Comparison of ENCODE assay signal across 16 cellular contexts in the genomic region with DNA sequence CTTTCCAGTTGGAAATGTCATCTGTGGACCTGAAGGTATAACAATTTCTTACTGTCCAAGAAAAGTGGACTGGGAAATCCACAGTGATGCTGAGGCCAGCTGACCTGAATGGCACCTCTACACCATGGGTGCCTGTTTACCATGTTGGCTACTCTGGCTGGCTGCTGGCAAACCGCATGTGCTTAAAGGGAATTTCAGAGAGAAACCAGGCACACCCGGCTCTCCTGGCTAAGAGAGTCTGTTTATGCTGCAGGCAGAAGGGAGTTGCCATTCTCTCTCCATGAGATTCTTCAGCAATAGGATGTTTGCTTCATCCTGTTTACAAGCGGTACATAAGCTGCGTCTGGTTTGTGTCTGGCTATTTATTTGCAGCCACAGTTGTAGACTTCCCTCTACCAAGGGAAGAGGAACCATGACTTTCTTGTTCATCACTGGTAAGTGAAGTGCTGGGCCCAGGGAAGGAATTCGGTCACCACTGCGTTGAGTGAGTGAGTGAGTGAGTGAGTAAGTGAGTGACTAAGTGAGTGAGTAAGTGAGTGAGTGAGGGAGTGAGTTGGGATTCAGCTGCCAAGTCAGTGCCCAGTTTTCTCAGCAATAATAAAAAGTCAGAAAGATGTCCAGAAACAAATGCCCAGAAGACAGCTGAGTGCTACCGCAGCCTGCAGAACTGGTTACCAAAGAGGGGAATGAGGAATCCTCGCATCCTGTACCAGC.
DNase-seq lines count a peak whose midpoint lies in the region; ATAC-seq, FAIRE-seq and TF ChIP-seq lines count a peak whose summit lies in the region.
"Had no signal": no experiment of that assay in that cellular context is flagged by ENCODE, and none has a peak within 500 bp of the region (broad histone marks: within the 10 kb centered on the region; RNA-seq: fewer than 3 reads in every experiment).

No MANE protein-coding gene starts in this region.

- no peaks in the 10 kb centered on the region for H3K9me3 Mint-ChIP-seq in MCF 10A (ENCODE audit: unreplicated experiment)

- POLR2A ChIA-PET in MCF 10A (lab: Yijun Ruan, JAX), result interaction anchor here (1.0 to 1.9 kb wide), 10 partner anchors 34 to 143 kb away, joined by 3 to 9 read pairs (median 4); no protein-coding TSS in a partner anchor

- 27% methylated on average over 8 of the region's 8 CpGs for WGBS in smooth muscle cell (ENCODE audit: low lambda C conversion rate)

- H3K4me3 Mint-ChIP-seq in MCF 10A (ENCODE audit: unreplicated experiment), result peak overlapping the region; percentile 9

- H4K20me1 ChIP-seq in keratinocyte (ENCODE audit: control insufficient read depth, extremely low read depth, insufficient read depth, low read length) (no peaks in the 10 kb centered on the region), smooth muscle cell (ENCODE audit: low read depth) (no peaks in the 10 kb centered on the region)

- peaks cover 26% of the 10 kb centered on the region for H3K4me1 Mint-ChIP-seq in MCF 10A (ENCODE audit: insufficient read depth, unreplicated experiment)

- H3K9me1 ChIP-seq in keratinocyte (ENCODE audit: control insufficient read depth, extremely low read depth, insufficient read depth, low read length), result no peaks in the 10 kb centered on the region

- H3K9me3 ChIP-seq in keratinocyte (ENCODE audit: control insufficient read depth, low read depth, low read length) (no peaks in the 10 kb centered on the region), smooth muscle cell (replicated peaks; ENCODE audit: low read depth) (no peaks in the 10 kb centered on the region)
- H3K9me3 ChIP-seq: body of pancreas, tibial nerve had no signal

- TF ChIP-seq CTCF in MCF 10A (IDR thresholded peaks at IDR 0.05; ENCODE audit: unreplicated experiment) (no peak), keratinocyte (optimal IDR thresholded peaks at IDR 0.05 in 1 of 3, IDR thresholded peaks at IDR 0.05 in 1 of 3, conservative IDR thresholded peaks at IDR 0.05 in 1 of 3; ENCODE audit: extremely low read depth in 1 of 3, insufficient read depth in 2 of 3, low read length in 3 of 3) (no peak), smooth muscle cell (IDR thresholded peaks at IDR 0.05; ENCODE audit: borderline replicate concordance, insufficient read depth, poor library complexity, severe bottlenecking) (no peak)

- no peak overlapping the region for H2AFZ ChIP-seq in keratinocyte (ENCODE audit: control insufficient read depth, low read length)
- H2AFZ ChIP-seq in smooth muscle cell (ENCODE audit: low read depth), result no peak overlapping the region

- H3K4me3 ChIP-seq in keratinocyte (ENCODE audit: control insufficient read depth in 2 of 3, extremely low read depth in 1 of 3, insufficient read depth in 2 of 3, low read depth in 1 of 3, low read length in 3 of 3), result no peak overlapping the region
- H3K4me3 ChIP-seq in smooth muscle cell, result no peak overlapping the region
- H3K4me3 ChIP-seq: body of pancreas, SK-N-MC, tibial nerve had no signal

- peaks cover 11% of the 10 kb centered on the region for H3K27me3 Mint-ChIP-seq in MCF 10A (ENCODE audit: insufficient read depth, unreplicated experiment)

- ATAC-seq in GM21528 (IDR thresholded peaks at IDR 0.05; ENCODE audit: low FRiP score, unreplicated experiment), result no peak

- H3K27me3 ChIP-seq in keratinocyte (ENCODE audit: control insufficient read depth, extremely low read depth, insufficient read depth, low read length), result peaks cover 9% of the 10 kb centered on the region
- H3K27me3 ChIP-seq in smooth muscle cell (ENCODE audit: low read depth), result no peaks in the 10 kb centered on the region
- H3K27me3 ChIP-seq: body of pancreas, tibial nerve had no signal

- no peaks in the 10 kb centered on the region for H3F3A ChIP-seq in smooth muscle cell (ENCODE audit: low read depth)

- H3K9ac ChIP-seq in keratinocyte (ENCODE audit: control insufficient read depth, extremely low read depth, insufficient read depth, low read length) (no peak overlapping the region), smooth muscle cell (ENCODE audit: low read depth) (no peak overlapping the region)

- dilution Hi-C loops in keratinocyte (cut with MboI; ENCODE audit: extremely low pct_ligation_motif_present, low sequenced_read_pairs), result no loop called here

- H3K4me1 ChIP-seq in keratinocyte (ENCODE audit: control insufficient read depth, extremely low read depth, insufficient read depth, low read length), result peaks cover 21% of the 10 kb centered on the region
- peaks cover 18% of the 10 kb centered on the region for H3K4me1 ChIP-seq in smooth muscle cell (ENCODE audit: low read depth)

- H3K27ac ChIP-seq in keratinocyte (ENCODE audit: control insufficient read depth, insufficient read depth, low read length) (peak overlapping the region; percentile 37), smooth muscle cell (ENCODE audit: low read depth) (peak overlapping the region; percentile 54)
- H3K27ac ChIP-seq: body of pancreas, SK-N-MC had no signal

- DNase-seq in M059J (ENCODE audit: low read depth), result peak; percentile 17
- peak; percentile 66 for DNase-seq in MCF 10A (ENCODE audit: unreplicated experiment)
- DNase-seq in keratinocyte (ENCODE audit: low read depth, low spot score), result peak; percentile 48
- DNase-seq in smooth muscle cell (lab: John Stamatoyannopoulos, UW; ENCODE audit: unreplicated experiment), result no peak
- no peak for DNase-seq in NCI-H187 (lab: John Stamatoyannopoulos, UW)
- DNase-seq in NCI-H1694 (lab: John Stamatoyannopoulos, UW), result no peak
- no peak for DNase-seq in NCI-H446 treated with DMSO at 0.1 percent for 48 hours (lab: John Stamatoyannopoulos, UW)
- DNase-seq: activated naive CD4-positive, alpha-beta T cell; DND-41; effector memory CD4-positive, alpha-beta T cell had no signal

- BruUV-seq in MCF 10A (replicated peaks; lab: Mats Ljungman, UMichigan), result no TSS peak

- H3K4me2 ChIP-seq in keratinocyte (ENCODE audit: control insufficient read depth, extremely low read depth, insufficient read depth, low read depth, low read length), result peak overlapping the region; percentile 50
- peak overlapping the region; percentile 13 for H3K4me2 ChIP-seq in smooth muscle cell

- no peaks in the 10 kb centered on the region for H3K36me3 Mint-ChIP-seq in MCF 10A (ENCODE audit: insufficient read depth, unreplicated experiment)

- H3K79me2 ChIP-seq in keratinocyte (ENCODE audit: control insufficient read depth, insufficient read depth, low read length) (no peaks in the 10 kb centered on the region), smooth muscle cell (ENCODE audit: low read depth) (peaks cover 2% of the 10 kb centered on the region)

- peak overlapping the region; percentile 5 for H3K27ac Mint-ChIP-seq in MCF 10A (ENCODE audit: low read depth, unreplicated experiment)
- H3K27ac Mint-ChIP-seq: progenitor cell of endocrine pancreas had no signal

- H3K36me3 ChIP-seq in keratinocyte (ENCODE audit: control insufficient read depth in 2 of 2, extremely low read depth in 1 of 2, insufficient read depth in 2 of 2, low read length in 2 of 2) (no peaks in the 10 kb centered on the region), smooth muscle cell (ENCODE audit: low read depth) (no peaks in the 10 kb centered on the region)
- H3K36me3 ChIP-seq: tibial nerve had no signal

- intact Hi-C loops in MCF 10A (cut with micrococcal nuclease), result no loop called here

- peak; percentile 97 for FAIRE-seq in keratinocyte (lab: Jason Lieb, UNC)
- FAIRE-seq: HTR-8/SVneo had no signal

- CTCF ChIA-PET in MCF 10A (lab: Yijun Ruan, JAX), result interaction anchor here (0.5 to 9.3 kb wide), 43 partner anchors 10 to 1193 kb away, joined by 3 to 137 read pairs (median 5); no protein-coding TSS in a partner anchor

Comparison
In these comparisons a context has a peak if more than half of its experiments do, and no peak if none do; other contexts are left out.
1. DNase-seq: peak in M059J (single experiment), MCF 10A (single experiment) and keratinocyte (single experiment); none in smooth muscle cell (single experiment), NCI-H187 (0 of 2), NCI-H1694 (single experiment) and NCI-H446 treated with DMSO at 0.1 percent for 48 hours (single experiment).